In genomic region chr1:217344712-217345111, GRCh38 we compare ENCODE assay signal across 7 cellular contexts.
"Had no signal": no experiment of that assay in that cellular context is flagged by ENCODE, and none has a peak within 500 bp of the region (broad histone marks: within the 10 kb centered on the region; RNA-seq: fewer than 3 reads in every experiment).

No MANE protein-coding gene starts in this region.

- H3K9me3 ChIP-seq: HAP-1 had no signal

- ATAC-seq: HCT116, HepG2 had no signal

- H3K4me3 ChIP-seq: GM23248, HAP-1 had no signal

- DNase-seq: GM23248, GOT3, HFFc6 had no signal

- H3K4me1 ChIP-seq: HAP-1 had no signal

- H3K27ac ChIP-seq: GM23248, HL-60 had no signal

- H3K36me3 ChIP-seq: HAP-1 had no signal
